Comparison of ENCODE assay signal across 21 cellular contexts in the genomic region with DNA sequence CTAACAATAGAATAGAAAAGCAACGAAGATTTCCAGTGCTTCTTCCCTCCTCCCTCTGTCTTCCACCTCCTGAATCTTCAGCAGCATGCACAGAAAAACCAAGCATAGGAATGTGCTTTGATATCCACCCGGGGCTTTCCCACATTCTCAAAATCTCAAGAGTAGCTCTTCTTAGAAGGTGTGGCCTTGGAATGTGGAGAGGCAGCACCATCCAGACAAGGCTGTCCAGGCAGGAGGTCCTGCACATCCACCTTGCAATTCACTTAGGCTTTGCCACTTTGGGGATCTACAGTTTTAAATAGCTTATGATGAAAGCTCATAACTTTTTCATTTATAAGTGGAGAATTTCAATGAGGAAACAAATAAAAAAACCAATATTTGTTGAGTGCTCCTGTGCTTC.
"Had no signal": no experiment of that assay in that cellular context is flagged by ENCODE, and none has a peak within 500 bp of the region (broad histone marks: within the 10 kb centered on the region; RNA-seq: fewer than 3 reads in every experiment).

No MANE protein-coding gene starts in this region.

- H3K27ac ChIP-seq: breast epithelium, epithelial cell of prostate, heart right ventricle, right lobe of liver, uterus had no signal

- DNase-seq: activated B cell treated with CpG ODN at 0.5 μM for 24 hours; activated CD4-positive, alpha-beta T cell treated with anti-CD3 and anti-CD28 coated beads for 48 hours; activated CD8-positive, alpha-beta T cell treated with anti-CD3 and anti-CD28 coated beads for 36 hours; activated gamma-delta T cell treated with Interleukin-2 at 50 U/mL for 16 hours; activated T-cell treated with anti-CD3 and anti-CD28 coated beads, Interleukin-2, amount 50 U/mL, for 48 hours; amygdala; cerebellar nuclear complex; effector memory CD8-positive, alpha-beta T cell; heart right ventricle; mesenchymal stem cell; occipital lobe; right lobe of liver; stimulated activated naive CD8-positive, alpha-beta T cell treated with anti-CD3 and anti-CD28 coated beads, Interleukin-15, amount 100 ng/mL, for 72 hours; SW 1271; uterus had no signal

- H3K27ac Mint-ChIP-seq: activated B cell treated with CpG ODN at 0.5 μM for 24 hours; activated CD8-positive, alpha-beta T cell treated with anti-CD3 and anti-CD28 coated beads for 36 hours; activated naive CD8-positive, alpha-beta T cell; dendritic cell treated with granulocyte-macrophage colony-stimulating factor and Interleukin-4, amounts not matched to agents 40 ng/mL and 50 ng/mL, for 4 days; effector memory CD8-positive, alpha-beta T cell; nephron; progenitor cell of endocrine pancreas; stimulated activated naive CD8-positive, alpha-beta T cell treated with anti-CD3 and anti-CD28 coated beads, Interleukin-15, amount 100 ng/mL, for 72 hours had no signal

- H3K27me3 Mint-ChIP-seq: dendritic cell treated with granulocyte-macrophage colony-stimulating factor and Interleukin-4, amounts not matched to agents 40 ng/mL and 50 ng/mL, for 4 days had no signal

- H3K9me3 Mint-ChIP-seq: activated B cell treated with CpG ODN at 0.5 μM for 24 hours; activated CD8-positive, alpha-beta T cell treated with anti-CD3 and anti-CD28 coated beads for 36 hours; dendritic cell treated with granulocyte-macrophage colony-stimulating factor and Interleukin-4, amounts not matched to agents 40 ng/mL and 50 ng/mL, for 4 days had no signal

- H3K4me3 Mint-ChIP-seq: activated B cell treated with CpG ODN at 0.5 μM for 24 hours; activated CD8-positive, alpha-beta T cell treated with anti-CD3 and anti-CD28 coated beads for 36 hours; activated naive CD8-positive, alpha-beta T cell; dendritic cell treated with granulocyte-macrophage colony-stimulating factor and Interleukin-4, amounts not matched to agents 40 ng/mL and 50 ng/mL, for 4 days; effector memory CD8-positive, alpha-beta T cell; nephron; stimulated activated naive CD8-positive, alpha-beta T cell treated with anti-CD3 and anti-CD28 coated beads, Interleukin-15, amount 100 ng/mL, for 72 hours had no signal

- H3K4me1 Mint-ChIP-seq: activated B cell treated with CpG ODN at 0.5 μM for 24 hours; stimulated activated naive CD8-positive, alpha-beta T cell treated with anti-CD3 and anti-CD28 coated beads, Interleukin-15, amount 100 ng/mL, for 72 hours had no signal

- H3K4me1 ChIP-seq: breast epithelium, right lobe of liver, uterus had no signal

- H3K36me3 Mint-ChIP-seq: activated naive CD8-positive, alpha-beta T cell had no signal

- H3K4me3 ChIP-seq: breast epithelium, heart right ventricle, right lobe of liver, uterus had no signal

- H3K9me3 ChIP-seq: breast epithelium, heart right ventricle, right lobe of liver, uterus had no signal

- H3K36me3 ChIP-seq: breast epithelium, heart right ventricle, right lobe of liver, uterus had no signal

- H3K27me3 ChIP-seq: breast epithelium, right lobe of liver, uterus had no signal
